Comparison of ENCODE assay signal across 30 cellular contexts in the genomic region with DNA sequence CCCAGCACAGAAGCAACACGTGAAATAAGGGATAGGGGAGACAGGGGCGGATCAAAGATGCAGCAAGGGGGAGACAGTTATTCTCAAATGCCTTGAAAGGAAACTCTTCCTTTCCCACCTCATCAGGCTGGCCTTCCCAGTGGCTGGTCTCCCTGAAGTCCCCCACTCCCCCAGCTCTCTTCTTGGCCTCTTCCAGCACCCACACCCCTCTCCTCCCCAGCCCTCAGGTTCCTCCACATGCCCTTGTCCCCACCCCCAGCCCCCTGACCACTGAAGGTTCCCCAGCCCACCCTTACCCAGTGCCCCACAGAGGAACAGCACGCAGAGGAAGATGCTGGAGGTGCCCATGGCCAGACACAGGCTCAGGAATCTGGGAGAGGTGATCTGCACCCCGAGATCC. TPM values are rescaled to one million over a fixed set of nuclear protein-coding genes. Genes with fewer than 3 reads are reported as not detected.
A peak's percentile ranks its signal among the peaks of the same experiment; 100 is the strongest.
DNase-seq lines count a peak whose midpoint lies in the region; ATAC-seq, FAIRE-seq and TF ChIP-seq lines count a peak whose summit lies in the region.
"Had no signal": no experiment of that assay in that cellular context is flagged by ENCODE, and none has a peak within 500 bp of the region (broad histone marks: within the 10 kb centered on the region; RNA-seq: fewer than 3 reads in every experiment).

No MANE protein-coding gene starts in this region.

- no peak overlapping the region for H3K56ac ChIP-seq in H1 (replicated peaks; ENCODE audit: insufficient read length, low read depth, low read length)

- peak overlapping the region; percentile 67; the same call in 1 of the 2 replicates for H2AFZ ChIP-seq in H1 (ENCODE audit: low read length)
- no peak overlapping the region for H2AFZ ChIP-seq in neural cell (ENCODE audit: low read depth, low read length)

- H3K18ac ChIP-seq in H1 (ENCODE audit: extremely low read depth, low read length) = peak overlapping the region; percentile 62; the same call in 1 of the 2 replicates

- no peak overlapping the region for H3K4ac ChIP-seq in H1 (replicated peaks; ENCODE audit: insufficient read length, low read depth, low read length)

- H3K9me3 Mint-ChIP-seq in type B pancreatic cell (no peaks in the 10 kb centered on the region), WTC11 (no peaks in the 10 kb centered on the region)
- H3K9me3 Mint-ChIP-seq: activated T-helper 1 cell treated with anti-CD3 and anti-CD28 coated beads, Interleukin-12 subunit alpha, Interleukin-12 subunit beta, Interleukin-2, Interleukin-4 antibody, amounts not matched to agents 30 ng/mL and 10 ng/mL and 1 ng/mL, durations not matched to agents 14 hours and 24 hours and 36 hours; CD4-positive, CD25-positive, alpha-beta regulatory T cell; stimulated activated effector memory CD8-positive, alpha-beta T cell treated with anti-CD3 and anti-CD28 coated beads, Interleukin-12 subunit alpha, Interleukin-12 subunit beta, amount 100 ng/mL, for 72 hours had no signal

- no peak overlapping the region for H4K8ac ChIP-seq in H1 (ENCODE audit: extremely low read depth, insufficient read depth, low read length)

- H4K5ac ChIP-seq in H1 (ENCODE audit: insufficient read length, low read depth, low read length) = no peak overlapping the region

- H3K36me3 Mint-ChIP-seq in type B pancreatic cell (no peaks in the 10 kb centered on the region), WTC11 (no peaks in the 10 kb centered on the region)
- H3K36me3 Mint-ChIP-seq: CD4-positive, CD25-positive, alpha-beta regulatory T cell; stimulated activated effector memory CD8-positive, alpha-beta T cell treated with anti-CD3 and anti-CD28 coated beads, Interleukin-12 subunit alpha, Interleukin-12 subunit beta, amount 100 ng/mL, for 72 hours had no signal

- no peaks in the 10 kb centered on the region for H3K79me1 ChIP-seq in H1 (ENCODE audit: low read depth, low read length)

- TF ChIP-seq CTCF in H1 (IDR thresholded peaks at IDR 0.05; ENCODE audit: control extremely low read depth in 1 of 3, insufficient read depth in 1 of 3, low read depth in 1 of 3, low read length in 3 of 3) = no peak
- no peak for TF ChIP-seq CTCF in neural cell (IDR thresholded peaks at IDR 0.05; ENCODE audit: poor library complexity, severe bottlenecking)
- TF ChIP-seq CTCF in type B pancreatic cell (conservative IDR thresholded peaks at IDR 0.05) = no peak
- no peak for TF ChIP-seq CTCF in WTC11 (IDR thresholded peaks at IDR 0.05)

- FAIRE-seq in H1 (lab: Jason Lieb, UNC) = no peak
- FAIRE-seq: endometrium, GM12892, keratinocyte, small intestine had no signal

- H2BK120ac ChIP-seq in H1 (replicated peaks; ENCODE audit: low read depth, low read length) = no peak overlapping the region

- CTCF ChIA-PET in H1 (lab: Charles Lee; ENCODE audit: partially characterized antibody) = interaction anchor here (1.0 to 5.7 kb wide), 9 partner anchors 11 to 94 kb away, joined by 3 to 39 read pairs (median 6); a partner anchor contains a TSS
- CTCF ChIA-PET in WTC11 (lab: Charles Lee) = interaction anchor here (0.6 to 2.3 kb wide), 10 partner anchors 11 to 482 kb away, joined by 3 to 24 read pairs (median 4); a partner anchor contains a TSS

- no peaks in the 10 kb centered on the region for H4K20me1 ChIP-seq in H1 (replicated peaks in 1 of 2; ENCODE audit: control insufficient read depth in 1 of 2, insufficient read depth in 2 of 2, low read length in 2 of 2)
- no peaks in the 10 kb centered on the region for H4K20me1 ChIP-seq in neural cell (ENCODE audit: insufficient read depth)

- no peaks in the 10 kb centered on the region for H3F3A ChIP-seq in neural cell (ENCODE audit: insufficient read depth, low read length, poor library complexity, severe bottlenecking)

- peaks cover 52% of the 10 kb centered on the region for H3K4me1 ChIP-seq in HUES6 (ENCODE audit: control insufficient read depth, insufficient read depth, low read length)
- H3K4me1 ChIP-seq in H1 (replicated peaks in 1 of 4; ENCODE audit: control insufficient read depth in 3 of 4, insufficient read depth in 4 of 4, low read length in 3 of 4) = peaks cover 11 to 24% (median 22%) of the 10 kb centered on the region in 4 experiments

- no peak overlapping the region for H4K91ac ChIP-seq in H1 (replicated peaks; ENCODE audit: insufficient read length, low read length)

- no peaks in the 10 kb centered on the region for H3K9me2 ChIP-seq in neural cell (ENCODE audit: insufficient read depth, low read length)

- DNase-seq in H1 (ENCODE audit: low read depth in 1 of 2, low spot score in 2 of 2) = no peak
- DNase-seq in type B pancreatic cell (ENCODE audit: extremely low spot score, unreplicated experiment) = no peak
- no peak for DNase-seq in OCI-M1 (lab: John Stamatoyannopoulos, UW)
- DNase-seq in WTC11 (ENCODE audit: low spot score) = no peak
- DNase-seq: activated CD4-positive, alpha-beta T cell treated with anti-CD3 and anti-CD28 coated beads, Interleukin-2, amount 50 U/mL, for 1 hour; activated naive CD4-positive, alpha-beta T cell treated with anti-CD3 and anti-CD28 coated beads, Interleukin-2, amount 50 U/mL, for 16 hours; CD4-positive, CD25-positive, alpha-beta regulatory T cell; EL; HCEC 1CT; NCI-H1694 treated with DMSO at 0.1 percent for 48 hours; NCI-H524 treated with DMSO at 0.1 percent for 48 hours; RPMI8226; small intestine; stimulated activated CD4-positive, alpha-beta T cell treated with anti-CD3 and anti-CD28 coated beads, Interleukin-2, amount 100 ng/mL, for 24 hours; substantia nigra; T-helper 9 cell had no signal

- H3K4me1 Mint-ChIP-seq in type B pancreatic cell (ENCODE audit: unreplicated experiment) (peaks cover 40% of the 10 kb centered on the region), WTC11 (peaks cover 41% of the 10 kb centered on the region)

- H3K9me3 ChIP-seq in HUES6 (ENCODE audit: control insufficient read depth, insufficient read depth, low read depth, low read length) (no peaks in the 10 kb centered on the region), H1 (ENCODE audit: insufficient read depth in 2 of 2, low read depth in 1 of 2, low read length in 1 of 2) (no peaks in the 10 kb centered on the region), neural cell (ENCODE audit: low read length) (no peaks in the 10 kb centered on the region)

- TF ChIP-seq EP300 in H1 (IDR thresholded peaks at IDR 0.05; ENCODE audit: borderline replicate concordance in 1 of 2, low read depth in 2 of 2, low read length in 2 of 2) (no peak), neural cell (conservative IDR thresholded peaks at IDR 0.05; ENCODE audit: poor library complexity, severe bottlenecking) (no peak)

- H3K14ac ChIP-seq in H1 (ENCODE audit: insufficient read length) = no peak overlapping the region

- H2BK12ac ChIP-seq in H1 (ENCODE audit: low read depth, low read length) = peak overlapping the region; percentile 86; the same call in 1 of the 2 replicates

- H3K23ac ChIP-seq in H1 (ENCODE audit: insufficient read length) = no peak overlapping the region

- no peaks in the 10 kb centered on the region for H3K27me3 ChIP-seq in HUES6 (ENCODE audit: control insufficient read depth, insufficient read depth, low read length)
- no peaks in the 10 kb centered on the region; a peak in 1 of 7 replicates for H3K27me3 ChIP-seq in H1 (replicated peaks in 1 of 4; ENCODE audit: control insufficient read depth in 3 of 4, extremely low read depth in 1 of 4, insufficient read depth in 3 of 4, low read length in 3 of 4)
- H3K27me3 ChIP-seq in neural cell (ENCODE audit: insufficient read depth, low read depth, low read length) = no peaks in the 10 kb centered on the region
- H3K27me3 ChIP-seq: cardiac muscle cell had no signal

- H3K4me2 ChIP-seq in H1 (ENCODE audit: insufficient read depth in 1 of 2, low read depth in 2 of 2, low read length in 2 of 2) = peak overlapping the region in 1 of 2 experiments; percentile 52; a peak in 2 of 4 replicates
- H3K4me2 ChIP-seq in neural cell (ENCODE audit: low read length) = no peak overlapping the region
- H3K4me2 ChIP-seq: KMS-11 had no signal

- POLR2A ChIA-PET in H1 (lab: Charles Lee; ENCODE audit: partially characterized antibody) = interaction anchor here (0.5 to 4.7 kb wide), 14 partner anchors 10 to 114 kb away, joined by 3 to 36 read pairs (median 6); a partner anchor contains a TSS
- POLR2A ChIA-PET in WTC11 (lab: Charles Lee) = interaction anchor here (0.8 to 1.5 kb wide), 3 partner anchors 14 to 114 kb away, joined by 3 to 6 read pairs (median 4); a partner anchor contains a TSS

- H3K79me2 ChIP-seq in H1 (ENCODE audit: control insufficient read depth in 1 of 2, insufficient read depth in 2 of 2, low read length in 2 of 2) (no peaks in the 10 kb centered on the region), neural cell (replicated peaks; ENCODE audit: insufficient read depth, low read length) (no peaks in the 10 kb centered on the region)

- H2BK15ac ChIP-seq in H1 (ENCODE audit: low read length) = no peak overlapping the region

- no peak overlapping the region for H2AK5ac ChIP-seq in H1 (ENCODE audit: low read depth, low read length)

- H3K23me2 ChIP-seq in H1 (ENCODE audit: low read depth, low read length) = peaks cover 3% of the 10 kb centered on the region; the same call in 1 of the 2 replicates

- peak overlapping the region; percentile 55 for H2BK5ac ChIP-seq in H1 (ENCODE audit: low read depth, low read length)

- H3K27ac ChIP-seq in HUES6 (ENCODE audit: low read depth, low read length) (peak overlapping the region; percentile 51; the same call in 1 of the 2 replicates), H1 (ENCODE audit: low read depth, low read length) (0 out of 2 replicates have a peak overlapping the region, but pooled peaks have one; percentile 0), neural cell (ENCODE audit: low read length) (peak overlapping the region; percentile 12)
- H3K27ac ChIP-seq: cardiac muscle cell, coronary artery, KMS-11 had no signal

- peak overlapping the region; percentile 80 for H3K4me3 Mint-ChIP-seq in type B pancreatic cell
- no peak overlapping the region for H3K4me3 Mint-ChIP-seq in WTC11
- H3K4me3 Mint-ChIP-seq: activated T-helper 1 cell treated with anti-CD3 and anti-CD28 coated beads, Interleukin-12 subunit alpha, Interleukin-12 subunit beta, Interleukin-2, Interleukin-4 antibody, amounts not matched to agents 30 ng/mL and 10 ng/mL and 1 ng/mL, durations not matched to agents 14 hours and 24 hours and 36 hours; CD4-positive, CD25-positive, alpha-beta regulatory T cell; stimulated activated effector memory CD8-positive, alpha-beta T cell treated with anti-CD3 and anti-CD28 coated beads, Interleukin-12 subunit alpha, Interleukin-12 subunit beta, amount 100 ng/mL, for 72 hours had no signal

- no peak overlapping the region for H2BK20ac ChIP-seq in H1 (ENCODE audit: low read length)

- 81% methylated on average over 3 of the region's 4 CpGs; no CpG with 5 or more reads in 1 of the 2 experiments for WGBS in H1 (ENCODE audit: extremely low coverage in 1 of 2, insufficient coverage in 1 of 2, insufficient read length in 1 of 2, insufficient replicate concordance in 2 of 2, low coverage in 1 of 2, low lambda C conversion rate in 2 of 2, missing lambda C conversion rate in 1 of 2), 2 experiments

- H3K27ac Mint-ChIP-seq in type B pancreatic cell (peak overlapping the region; percentile 93), WTC11 (no peak overlapping the region)
- H3K27ac Mint-ChIP-seq: activated T-helper 1 cell treated with anti-CD3 and anti-CD28 coated beads, Interleukin-12 subunit alpha, Interleukin-12 subunit beta, Interleukin-2, Interleukin-4 antibody, amounts not matched to agents 30 ng/mL and 10 ng/mL and 1 ng/mL, durations not matched to agents 14 hours and 24 hours and 36 hours; stimulated activated effector memory CD8-positive, alpha-beta T cell treated with anti-CD3 and anti-CD28 coated beads, Interleukin-12 subunit alpha, Interleukin-12 subunit beta, amount 100 ng/mL, for 72 hours had no signal

- no peak for TF ChIP-seq POLR2A in H1 (IDR thresholded peaks at IDR 0.05; ENCODE audit: control extremely low read depth in 1 of 2, low read depth in 2 of 2, low read length in 2 of 2)

- H3K9ac ChIP-seq in HUES6 (ENCODE audit: low read length) = peak overlapping the region; percentile 27
- H3K9ac ChIP-seq in H1 (replicated peaks in 1 of 4; ENCODE audit: extremely low read depth in 1 of 4, low read depth in 3 of 4, low read length in 3 of 4) = no peak overlapping the region
- H3K9ac ChIP-seq in neural cell (ENCODE audit: low read length) = peak overlapping the region; percentile 48
- H3K9ac ChIP-seq: KMS-11 had no signal

- H3K36me3 ChIP-seq in HUES6 (ENCODE audit: control insufficient read depth, insufficient read depth, low read length) (no peaks in the 10 kb centered on the region), H1 (ENCODE audit: control insufficient read depth in 2 of 4, insufficient read depth in 4 of 4, low read length in 3 of 4) (no peaks in the 10 kb centered on the region), neural cell (ENCODE audit: insufficient read depth, low read length) (no peaks in the 10 kb centered on the region)
- H3K36me3 ChIP-seq: cardiac muscle cell had no signal

- H3K27me3 Mint-ChIP-seq in type B pancreatic cell (no peaks in the 10 kb centered on the region), WTC11 (ENCODE audit: low read depth) (no peaks in the 10 kb centered on the region; the same call in 1 of the 2 replicates)

- ATAC-seq in WTC11 = no peak
- ATAC-seq in HG03025 (IDR thresholded peaks at IDR 0.05; ENCODE audit: low FRiP score, unreplicated experiment) = no peak
- ATAC-seq: stimulated activated effector memory CD8-positive, alpha-beta T cell treated with anti-CD3 and anti-CD28 coated beads, Interleukin-12 subunit alpha, Interleukin-12 subunit beta, amount 100 ng/mL, for 72 hours had no signal

- TF ChIP-seq RAD21 in H1 (IDR thresholded peaks at IDR 0.05 in 1 of 2, conservative IDR thresholded peaks at IDR 0.05 in 1 of 2; ENCODE audit: low read depth in 2 of 2, low read length in 2 of 2) (no peak), neural cell (conservative IDR thresholded peaks at IDR 0.05) (no peak)

- H3K4me3 ChIP-seq in HUES6 (ENCODE audit: low read depth, low read length) (no peak overlapping the region; the same call in 1 of the 2 replicates), H1 (ENCODE audit: extremely low read depth in 1 of 4, insufficient read depth in 2 of 4, low read depth in 3 of 4, low read length in 4 of 4) (peak overlapping the region in 1 of 4 experiments; percentile 15; a peak in 1 of 8 replicates), neural cell (ENCODE audit: low read length) (peak overlapping the region; percentile 23)
- H3K4me3 ChIP-seq: cardiac muscle cell, coronary artery had no signal

RNA-seq across cellular contexts. Expression of a gene that starts 1.7 kb away (rescaled TPM):
- total RNA-seq in H1 (2021; fragmentation: NEBNext Ultra II Directional; extraction: Animal tissue kit (Norgen Biotek cat#: 25700)) = not detected in 2 replicates
- polyA plus RNA-seq in H1 (2011; rRNA removed) (0.74 and 1.8 TPM in 2 replicates), neural cell (not detected in 2 replicates)
- 2.0 TPM for polyA plus RNA-seq in H1 (2011; cell fraction: cytosol; rRNA removed)
- not detected for polyA plus RNA-seq in H1 (2011; cell fraction: nucleus; rRNA removed)
- polyA plus RNA-seq in H1 (2012, experiment 1 of 2) = 0.81 to 1.8 TPM (median 0.88 TPM) in 3 of 4 replicates, not detected in the other
- not detected for polyA plus RNA-seq in H1 (2012, experiment 2 of 2)
- polyA plus RNA-seq in H1 (2013, experiment 1 of 2) = not detected
- 0.44 TPM for polyA plus RNA-seq in H1 (2013, experiment 2 of 2)
- 0.82 TPM in 1 of 2 replicates, not detected in the other for polyA minus RNA-seq in H1 (2011; rRNA and poly(A)+ RNA removed)
- not detected for polyA minus RNA-seq in H1 (2011; cell fraction: cytosol; rRNA and poly(A)+ RNA removed)
- polyA minus RNA-seq in H1 (2011; cell fraction: nucleus; rRNA and poly(A)+ RNA removed) = not detected
- polyA minus RNA-seq in neural cell = not detected in 2 replicates
- total RNA-seq in type B pancreatic cell (ENCODE audit: low replicate concordance) (1.5 TPM in 1 of 2 replicates, not detected in the other), WTC11 (2021) (not detected in 3 replicates)
- total RNA-seq: activated T-helper 1 cell treated with anti-CD3 and anti-CD28 coated beads, Interleukin-12 subunit alpha, Interleukin-12 subunit beta, Interleukin-2, Interleukin-4 antibody, amounts not matched to agents 30 ng/mL and 10 ng/mL and 1 ng/mL, durations not matched to agents 14 hours and 24 hours and 36 hours; cardiac muscle cell; CD4-positive, CD25-positive, alpha-beta regulatory T cell; mucosa of gallbladder; omental fat pad had no signal
- polyA plus RNA-seq: cardiac muscle cell; CD4-positive, CD25-positive, alpha-beta regulatory T cell; small intestine had no signal

RNA-seq across cellular contexts. Expression of a gene that starts 6.8 kb away (rescaled TPM):
- not detected in 2 replicates for total RNA-seq in H1 (2021; fragmentation: NEBNext Ultra II Directional; extraction: Animal tissue kit (Norgen Biotek cat#: 25700))
- polyA plus RNA-seq in H1 (2011; rRNA removed) (not detected in 2 replicates), neural cell (not detected in 2 replicates)
- polyA plus RNA-seq in H1 (2011; cell fraction: cytosol; rRNA removed) = not detected
- polyA plus RNA-seq in H1 (2011; cell fraction: nucleus; rRNA removed) = not detected
- not detected in 4 replicates for polyA plus RNA-seq in H1 (2012, experiment 1 of 2)
- polyA plus RNA-seq in H1 (2012, experiment 2 of 2) = not detected
- not detected for polyA plus RNA-seq in H1 (2013, experiment 1 of 2)
- not detected for polyA plus RNA-seq in H1 (2013, experiment 2 of 2)
- not detected in 2 replicates for polyA minus RNA-seq in H1 (2011; rRNA and poly(A)+ RNA removed)
- not detected for polyA minus RNA-seq in H1 (2011; cell fraction: cytosol; rRNA and poly(A)+ RNA removed)
- polyA minus RNA-seq in H1 (2011; cell fraction: nucleus; rRNA and poly(A)+ RNA removed) = not detected
- not detected in 2 replicates for polyA minus RNA-seq in neural cell
- total RNA-seq in type B pancreatic cell (ENCODE audit: low replicate concordance) (not detected in 2 replicates), WTC11 (2021) (not detected in 3 replicates)
- total RNA-seq: activated T-helper 1 cell treated with anti-CD3 and anti-CD28 coated beads, Interleukin-12 subunit alpha, Interleukin-12 subunit beta, Interleukin-2, Interleukin-4 antibody, amounts not matched to agents 30 ng/mL and 10 ng/mL and 1 ng/mL, durations not matched to agents 14 hours and 24 hours and 36 hours; cardiac muscle cell; lower leg skin; mucosa of gallbladder; omental fat pad had no signal
- polyA plus RNA-seq: cardiac muscle cell; CD4-positive, CD25-positive, alpha-beta regulatory T cell; keratinocyte; small intestine had no signal

RNA-seq across cellular contexts. Expression of a gene that starts 8.1 kb away (rescaled TPM):
- 0.33 TPM in 1 of 2 replicates, not detected in the other for total RNA-seq in H1 (2021; fragmentation: NEBNext Ultra II Directional; extraction: Animal tissue kit (Norgen Biotek cat#: 25700))
- polyA plus RNA-seq in H1 (2011; rRNA removed) = 0.23 and 0.49 TPM in 2 replicates
- 0.23 TPM for polyA plus RNA-seq in H1 (2011; cell fraction: cytosol; rRNA removed)
- polyA plus RNA-seq in H1 (2011; cell fraction: nucleus; rRNA removed) = 1.0 TPM
- 0.19 to 0.37 TPM (median 0.21 TPM) in 4 replicates for polyA plus RNA-seq in H1 (2012, experiment 1 of 2)
- polyA plus RNA-seq in H1 (2012, experiment 2 of 2) = not detected
- 0.12 TPM for polyA plus RNA-seq in H1 (2013, experiment 1 of 2)
- polyA plus RNA-seq in H1 (2013, experiment 2 of 2) = 0.11 TPM
- polyA minus RNA-seq in H1 (2011; rRNA and poly(A)+ RNA removed) = not detected in 2 replicates
- not detected for polyA minus RNA-seq in H1 (2011; cell fraction: cytosol; rRNA and poly(A)+ RNA removed)
- polyA minus RNA-seq in H1 (2011; cell fraction: nucleus; rRNA and poly(A)+ RNA removed) = not detected
- polyA plus RNA-seq in neural cell = 0.78 and 0.88 TPM in 2 replicates
- polyA minus RNA-seq in neural cell = not detected in 2 replicates
- total RNA-seq in type B pancreatic cell (ENCODE audit: low replicate concordance) = 2.5 and 16.2 TPM in 2 replicates
- 0.21 to 0.35 TPM in 2 of 3 replicates, not detected in the other for total RNA-seq in WTC11 (2021)
- total RNA-seq: activated T-helper 1 cell treated with anti-CD3 and anti-CD28 coated beads, Interleukin-12 subunit alpha, Interleukin-12 subunit beta, Interleukin-2, Interleukin-4 antibody, amounts not matched to agents 30 ng/mL and 10 ng/mL and 1 ng/mL, durations not matched to agents 14 hours and 24 hours and 36 hours; cardiac muscle cell; CD4-positive, CD25-positive, alpha-beta regulatory T cell; mucosa of gallbladder had no signal
- polyA plus RNA-seq: cardiac muscle cell; CD4-positive, CD25-positive, alpha-beta regulatory T cell; small intestine had no signal

RNA-seq across cellular contexts. Expression of a gene that starts 9.7 kb away (rescaled TPM):
- total RNA-seq in H1 (2021; fragmentation: NEBNext Ultra II Directional; extraction: Animal tissue kit (Norgen Biotek cat#: 25700)) = not detected in 2 replicates
- polyA plus RNA-seq in H1 (2011; rRNA removed) (0.18 and 0.33 TPM in 2 replicates), neural cell (not detected in 2 replicates)
- 0.14 TPM for polyA plus RNA-seq in H1 (2011; cell fraction: cytosol; rRNA removed)
- 0.31 TPM for polyA plus RNA-seq in H1 (2011; cell fraction: nucleus; rRNA removed)
- polyA plus RNA-seq in H1 (2012, experiment 1 of 2) = 0.17 to 0.73 TPM (median 0.19 TPM) in 4 replicates
- 0.12 TPM for polyA plus RNA-seq in H1 (2012, experiment 2 of 2)
- 0.04 TPM for polyA plus RNA-seq in H1 (2013, experiment 1 of 2)
- 0.06 TPM for polyA plus RNA-seq in H1 (2013, experiment 2 of 2)
- polyA minus RNA-seq in H1 (2011; rRNA and poly(A)+ RNA removed) = 0.13 TPM in 1 of 2 replicates, not detected in the other
- polyA minus RNA-seq in H1 (2011; cell fraction: cytosol; rRNA and poly(A)+ RNA removed) = not detected
- polyA minus RNA-seq in H1 (2011; cell fraction: nucleus; rRNA and poly(A)+ RNA removed) = not detected
- polyA minus RNA-seq in neural cell = not detected in 2 replicates
- total RNA-seq in type B pancreatic cell (ENCODE audit: low replicate concordance) (0.41 and 0.81 TPM in 2 replicates), WTC11 (2021) (0.09 to 0.11 TPM (median 0.11 TPM) in 3 replicates)
- total RNA-seq: activated T-helper 1 cell treated with anti-CD3 and anti-CD28 coated beads, Interleukin-12 subunit alpha, Interleukin-12 subunit beta, Interleukin-2, Interleukin-4 antibody, amounts not matched to agents 30 ng/mL and 10 ng/mL and 1 ng/mL, durations not matched to agents 14 hours and 24 hours and 36 hours; cardiac muscle cell had no signal
- polyA plus RNA-seq: cardiac muscle cell had no signal

RNA-seq across cellular contexts. Expression of a gene that starts 10.3 kb away (rescaled TPM):
- total RNA-seq in H1 (2021; fragmentation: NEBNext Ultra II Directional; extraction: Animal tissue kit (Norgen Biotek cat#: 25700)) = 29.3 and 32.9 TPM in 2 replicates
- polyA plus RNA-seq in H1 (2011; rRNA removed) (40.2 and 49.6 TPM in 2 replicates), neural cell (130 and 154 TPM in 2 replicates)
- 44.5 TPM for polyA plus RNA-seq in H1 (2011; cell fraction: cytosol; rRNA removed)
- polyA plus RNA-seq in H1 (2011; cell fraction: nucleus; rRNA removed) = 118 TPM
- polyA plus RNA-seq in H1 (2012, experiment 1 of 2) = 30.0 to 39.1 TPM (median 34.8 TPM) in 4 replicates
- 31.0 TPM for polyA plus RNA-seq in H1 (2012, experiment 2 of 2)
- 49.6 TPM for polyA plus RNA-seq in H1 (2013, experiment 1 of 2)
- polyA plus RNA-seq in H1 (2013, experiment 2 of 2) = 52.0 TPM
- 37.1 and 47.6 TPM in 2 replicates for polyA minus RNA-seq in H1 (2011; rRNA and poly(A)+ RNA removed)
- polyA minus RNA-seq in H1 (2011; cell fraction: cytosol; rRNA and poly(A)+ RNA removed) = 21.5 TPM
- 23.7 TPM for polyA minus RNA-seq in H1 (2011; cell fraction: nucleus; rRNA and poly(A)+ RNA removed)
- 68.6 and 76.7 TPM in 2 replicates for polyA minus RNA-seq in neural cell
- total RNA-seq in type B pancreatic cell (ENCODE audit: low replicate concordance) (80.9 and 91.3 TPM in 2 replicates), WTC11 (2021) (28.6 to 30.3 TPM (median 29.8 TPM) in 3 replicates)

Comparison
In these comparisons a context has a peak if more than half of its experiments do, and no peak if none do; other contexts are left out.
1. H3K27ac ChIP-seq: peak in every context shown above with its lines; median percentile 51 in HUES6; 12 in neural cell; 0 in H1.
2. H3K9ac ChIP-seq: peak in HUES6 (single experiment) and neural cell (single experiment); none in H1 (0 of 4).